16 cellular contexts compared by ENCODE assay signal in the genomic region with DNA sequence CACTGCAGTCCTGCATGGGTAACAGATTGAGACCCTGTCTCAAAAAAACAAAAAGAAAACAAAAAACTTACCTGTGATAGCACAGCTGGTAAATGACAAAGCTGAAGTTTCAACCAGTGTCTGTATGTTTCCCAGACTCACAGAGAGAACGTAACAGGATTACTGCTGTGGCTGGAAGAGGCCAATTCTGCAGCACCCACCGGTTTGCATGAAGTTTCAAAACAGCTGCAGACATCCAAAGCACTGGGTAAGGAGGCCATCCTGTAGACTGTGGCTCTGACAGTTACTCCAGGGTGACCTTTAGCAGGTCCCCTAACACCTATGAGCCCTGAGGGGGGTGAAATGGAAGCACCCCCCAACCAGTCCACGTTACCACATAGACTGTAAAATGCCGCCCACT. TPM values are rescaled to one million over a fixed set of nuclear protein-coding genes. Genes with fewer than 3 reads are reported as not detected.
DNase-seq lines count a peak whose midpoint lies in the region; ATAC-seq and TF ChIP-seq lines count a peak whose summit lies in the region.
"Had no signal": no experiment of that assay in that cellular context is flagged by ENCODE, and none has a peak within 500 bp of the region (broad histone marks: within the 10 kb centered on the region; RNA-seq: fewer than 3 reads in every experiment).

No MANE protein-coding gene starts in this region.

- TF ChIP-seq CTCF in left ventricle myocardium inferior (IDR thresholded peaks at IDR 0.05; ENCODE audit: borderline replicate concordance) (no peak), RWPE1 (conservative IDR thresholded peaks at IDR 0.05; ENCODE audit: low read depth) (no peak), mammary epithelial cell (conservative IDR thresholded peaks at IDR 0.05 in 1 of 2, IDR thresholded peaks at IDR 0.05 in 1 of 2; ENCODE audit: extremely low read depth in 1 of 2, insufficient read depth in 1 of 2, low read depth in 1 of 2, low read length in 2 of 2) (no peak)

- no peak overlapping the region for H2AK5ac ChIP-seq in mesendoderm (ENCODE audit: low read length)

- no peak overlapping the region for H4K5ac ChIP-seq in mesendoderm (ENCODE audit: low read length)

- H3K23ac ChIP-seq in mesendoderm (ENCODE audit: low read length) = no peak overlapping the region

- dilution Hi-C loops in mammary epithelial cell (cut with HindIII; ENCODE audit: low sequenced_read_pairs) = loop anchor here (5.0 kb wide), 2 partner anchors 40 to 65 kb away; no protein-coding TSS in a partner anchor

- H3K4me2 ChIP-seq in mesendoderm (ENCODE audit: low read length) (no peak overlapping the region), mammary epithelial cell (ENCODE audit: insufficient read depth, low read depth, low read length) (no peak overlapping the region)

- H3K27ac ChIP-seq in left ventricle myocardium inferior (replicated peaks) (peak overlapping the region; percentile 96), RWPE1 (peak overlapping the region; percentile 4; the same call in 1 of the 2 replicates), mesendoderm (ENCODE audit: low read depth, low read length) (no peak overlapping the region), mammary epithelial cell (ENCODE audit: insufficient read depth, low read depth, low read length) (no peak overlapping the region)

- peak overlapping the region; percentile 40 for H3K56ac ChIP-seq in mesendoderm (ENCODE audit: low read length)

- no peak overlapping the region for H2BK15ac ChIP-seq in mesendoderm (replicated peaks; ENCODE audit: low read depth)

- H3K18ac ChIP-seq in mesendoderm (ENCODE audit: low read length) = peak overlapping the region; percentile 28

- BruUV-seq in mammary epithelial cell (replicated peaks; lab: Mats Ljungman, UMichigan) = no TSS peak

- CTCF ChIA-PET in RWPE1 (lab: Yijun Ruan, JAX) (interaction anchor here (0.8 to 6.0 kb wide), 2 partner anchors 83 to 86 kb away, joined by 4 to 31 read pairs; no protein-coding TSS in a partner anchor), mammary epithelial cell (lab: Charles Lee; ENCODE audit: low non-redundant PET) (no interaction called here)

- WGBS in mesendoderm (ENCODE audit: extremely low coverage, insufficient coverage, low lambda C conversion rate) = no CpG with 5 or more reads among the region's 4 CpGs
- 83% methylated on average over 4 of the region's 4 CpGs for WGBS in mammary epithelial cell (ENCODE audit: low coverage, missing lambda C conversion rate)

- H3K4me1 ChIP-seq in left ventricle myocardium inferior (peaks cover 57% of the 10 kb centered on the region), mesendoderm (ENCODE audit: control insufficient read depth, low read depth, low read length) (peaks cover 10% of the 10 kb centered on the region), mammary epithelial cell (ENCODE audit: insufficient read depth, low read length) (peaks cover 36% of the 10 kb centered on the region)

- no peak for ATAC-seq in Right ventricle myocardium inferior
- ATAC-seq in HG02588 (IDR thresholded peaks at IDR 0.05; ENCODE audit: unreplicated experiment) = no peak
- ATAC-seq: left cardiac atrium had no signal

- DNase-seq in left ventricle myocardium inferior (no peak), Right ventricle myocardium inferior (ENCODE audit: missing footprints) (no peak), RWPE1 (ENCODE audit: low spot score) (no peak), mesendoderm (no peak), NCI-H2029 (lab: John Stamatoyannopoulos, UW) (no peak), mammary epithelial cell (no peak), GM03348 (ENCODE audit: low spot score) (no peak)
- DNase-seq: activated naive CD4-positive, alpha-beta T cell treated with anti-CD3 and anti-CD28 coated beads, Interleukin-2, amount 10 ng/mL, durations not matched to agents 7 days and 5 days; activated T-cell treated with anti-CD3 and anti-CD28 coated beads, Interleukin-2, amount 50 U/mL, for 48 hours; amygdala; caudate nucleus; glutamatergic neuron; left cardiac atrium; NCI-H1417 treated with DMSO at 0.1 percent for 48 hours; NCI-H510A treated with DMSO at 0.1 percent for 48 hours had no signal

- H3K79me2 ChIP-seq in mesendoderm (ENCODE audit: control insufficient read depth, insufficient read depth, low read length) (no peaks in the 10 kb centered on the region), mammary epithelial cell (ENCODE audit: insufficient read depth, low read length) (no peaks in the 10 kb centered on the region)

- intact Hi-C loops in left ventricle myocardium inferior (cut with micrococcal nuclease) = no loop called here
- intact Hi-C loops in Right ventricle myocardium inferior (cut with DNase I) = loop anchor here (10.0 kb wide), 1 partner anchor 363 kb away; a partner anchor contains a TSS
- intact Hi-C loops in mammary epithelial cell (cut with micrococcal nuclease) = no loop called here

- no peak overlapping the region for H2AFZ ChIP-seq in mammary epithelial cell (ENCODE audit: low read depth, low read length)

- peaks cover 3% of the 10 kb centered on the region for H3K36me3 ChIP-seq in left ventricle myocardium inferior
- H3K36me3 ChIP-seq in mesendoderm (ENCODE audit: control insufficient read depth, insufficient read depth, low read length) = no peaks in the 10 kb centered on the region
- H3K36me3 ChIP-seq in mammary epithelial cell (ENCODE audit: insufficient read depth, low read length) = no peaks in the 10 kb centered on the region

- H3K27me3 ChIP-seq in left ventricle myocardium inferior (ENCODE audit: low read depth) = no peaks in the 10 kb centered on the region
- no peaks in the 10 kb centered on the region for H3K27me3 ChIP-seq in mesendoderm (ENCODE audit: insufficient read depth, low read length, poor library complexity)
- no peaks in the 10 kb centered on the region for H3K27me3 ChIP-seq in mammary epithelial cell (ENCODE audit: insufficient read depth, low read length)

- H3K9ac ChIP-seq in mesendoderm (ENCODE audit: low read length) = no peak overlapping the region
- H3K9ac ChIP-seq in mammary epithelial cell (ENCODE audit: insufficient read depth, low read length) = no peak overlapping the region

- H3K79me1 ChIP-seq in mesendoderm (ENCODE audit: low read length) = no peaks in the 10 kb centered on the region

- no peak overlapping the region for H4K8ac ChIP-seq in mesendoderm (ENCODE audit: low read depth, low read length)

- in situ Hi-C loops in mammary epithelial cell (cut with MboI; ENCODE audit: low sequenced_read_pairs in 2 of 2) = no loop called here

- no peak overlapping the region for H2BK120ac ChIP-seq in mesendoderm (ENCODE audit: low read depth, low read length)

- no peak overlapping the region for H3K4me3 ChIP-seq in left ventricle myocardium inferior
- no peak overlapping the region for H3K4me3 ChIP-seq in mesendoderm (ENCODE audit: low read length)
- no peak overlapping the region for H3K4me3 ChIP-seq in mammary epithelial cell (replicated peaks in 1 of 3; ENCODE audit: insufficient read depth in 1 of 3, low read depth in 2 of 3, low read length in 3 of 3)

- H3K4ac ChIP-seq in mesendoderm (ENCODE audit: low read depth, low read length) = no peak overlapping the region

- H3K9me3 ChIP-seq in left ventricle myocardium inferior (replicated peaks) = no peaks in the 10 kb centered on the region
- no peaks in the 10 kb centered on the region for H3K9me3 ChIP-seq in mammary epithelial cell (replicated peaks; ENCODE audit: insufficient read depth, low read length)

- no peak overlapping the region for H2BK5ac ChIP-seq in mesendoderm (ENCODE audit: low read length)

- no peaks in the 10 kb centered on the region for H4K20me1 ChIP-seq in mammary epithelial cell (ENCODE audit: insufficient read depth, low read length)

- POLR2A ChIA-PET in RWPE1 (lab: Yijun Ruan, JAX; ENCODE audit: low non-redundant PET) = no interaction called here

RNA-seq across cellular contexts. Expression of a gene that starts 7.5 kb away (rescaled TPM):
- total RNA-seq in left ventricle myocardium inferior (75.2 TPM), Right ventricle myocardium inferior (90.3 TPM), mammary epithelial cell (10 to 100 TPM; 53.6 to 53.8 TPM)
- polyA plus RNA-seq in mesendoderm (2013, experiment 1 of 2) = 209 TPM
- 208 TPM for polyA plus RNA-seq in mesendoderm (2013, experiment 2 of 2)
- polyA plus RNA-seq in mammary epithelial cell = 31.7 TPM
- polyA minus RNA-seq in mammary epithelial cell = 22.4 TPM

RNA-seq across cellular contexts. Expression of a gene that starts 20.8 kb away (rescaled TPM):
- total RNA-seq in left ventricle myocardium inferior (0.16 TPM), Right ventricle myocardium inferior (0.76 TPM), mammary epithelial cell (1 to 10 TPM in 1 of 2 donors, under 1 TPM in 1; 0.17 to 2.2 TPM)
- 2.1 TPM for polyA plus RNA-seq in mesendoderm (2013, experiment 1 of 2)
- polyA plus RNA-seq in mesendoderm (2013, experiment 2 of 2) = 1.8 TPM
- polyA plus RNA-seq in mammary epithelial cell = 0.44 TPM
- polyA minus RNA-seq in mammary epithelial cell = 3.1 TPM

Comparison
In these comparisons a context has a peak if more than half of its experiments do, and no peak if none do; other contexts are left out.
1. H3K27ac ChIP-seq: peak in left ventricle myocardium inferior (single experiment) and RWPE1 (single experiment); none in mesendoderm (single experiment) and mammary epithelial cell (single experiment).